ENCODE assay signal across 9 cellular contexts in genomic region chr2:54545700-54546450, GRCh38.
DNase-seq lines count a peak whose midpoint lies in the region; ATAC-seq and TF ChIP-seq lines count a peak whose summit lies in the region.
"Had no signal": no experiment of that assay in that cellular context is flagged by ENCODE, and none has a peak within 500 bp of the region (broad histone marks: within the 10 kb centered on the region; RNA-seq: fewer than 3 reads in every experiment).

No MANE protein-coding gene starts in this region.

- TF ChIP-seq CTCF in endothelial cell (IDR thresholded peaks at IDR 0.05; ENCODE audit: unreplicated experiment): no peak

- peak; percentile 68 for ATAC-seq in HG03432 (IDR thresholded peaks at IDR 0.05; ENCODE audit: unreplicated experiment)
- ATAC-seq in stimulated activated naive CD8-positive, alpha-beta T cell treated with anti-CD3 and anti-CD28 coated beads, Interleukin-15, Interleukin-2, amounts not matched to agents 100 U/mL and 50 U/mL, for 24 hours: peak; percentile 34

- H3K27ac Mint-ChIP-seq in endothelial cell (ENCODE audit: unreplicated experiment): peak overlapping the region; percentile 61

- peaks cover 30% of the 10 kb centered on the region for H3K36me3 Mint-ChIP-seq in endothelial cell (ENCODE audit: low read depth, unreplicated experiment)

- H3K27me3 Mint-ChIP-seq in endothelial cell (ENCODE audit: unreplicated experiment): peaks cover 7% of the 10 kb centered on the region

- no peaks in the 10 kb centered on the region for H3K9me3 Mint-ChIP-seq in endothelial cell (ENCODE audit: unreplicated experiment)

- H3K4me3 Mint-ChIP-seq in endothelial cell (ENCODE audit: unreplicated experiment): no peak overlapping the region

- peak; percentile 54 for DNase-seq in DMS153 (lab: John Stamatoyannopoulos, UW)
- no peak for DNase-seq in DMS153 treated with DMSO at 0.1 percent for 48 hours (lab: John Stamatoyannopoulos, UW; ENCODE audit: unreplicated experiment)
- DNase-seq in endothelial cell (ENCODE audit: low spot score): no peak
- DNase-seq in stimulated activated naive CD8-positive, alpha-beta T cell treated with anti-CD3 and anti-CD28 coated beads, Interleukin-15, Interleukin-2, amounts not matched to agents 100 U/mL and 50 U/mL, for 24 hours: no peak
- no peak for DNase-seq in middle frontal gyrus (ENCODE audit: extremely low spot score, low spot score)
- no peak for DNase-seq in amniotic stem cell (lab: John Stamatoyannopoulos, UW)
- no peak for DNase-seq in medulla oblongata (ENCODE audit: extremely low spot score)
- DNase-seq: activated T-cell treated with anti-CD3 and anti-CD28 coated beads, Interleukin-2, amount 50 U/mL, for 48 hours had no signal

- H3K4me1 Mint-ChIP-seq in endothelial cell (ENCODE audit: unreplicated experiment): peaks cover 59% of the 10 kb centered on the region
